In genomic region chr6:38715016-38715809, GRCh38 we compare ENCODE assay signal across 9 cellular contexts. TPM values are rescaled to one million over a fixed set of nuclear protein-coding genes. Genes with fewer than 3 reads are reported as not detected.
DNase-seq lines count a peak whose midpoint lies in the region; ATAC-seq, FAIRE-seq and TF ChIP-seq lines count a peak whose summit lies in the region.
"Had no signal": no experiment of that assay in that cellular context is flagged by ENCODE, and none has a peak within 500 bp of the region (broad histone marks: within the 10 kb centered on the region; RNA-seq: fewer than 3 reads in every experiment).

A gene with protein sequence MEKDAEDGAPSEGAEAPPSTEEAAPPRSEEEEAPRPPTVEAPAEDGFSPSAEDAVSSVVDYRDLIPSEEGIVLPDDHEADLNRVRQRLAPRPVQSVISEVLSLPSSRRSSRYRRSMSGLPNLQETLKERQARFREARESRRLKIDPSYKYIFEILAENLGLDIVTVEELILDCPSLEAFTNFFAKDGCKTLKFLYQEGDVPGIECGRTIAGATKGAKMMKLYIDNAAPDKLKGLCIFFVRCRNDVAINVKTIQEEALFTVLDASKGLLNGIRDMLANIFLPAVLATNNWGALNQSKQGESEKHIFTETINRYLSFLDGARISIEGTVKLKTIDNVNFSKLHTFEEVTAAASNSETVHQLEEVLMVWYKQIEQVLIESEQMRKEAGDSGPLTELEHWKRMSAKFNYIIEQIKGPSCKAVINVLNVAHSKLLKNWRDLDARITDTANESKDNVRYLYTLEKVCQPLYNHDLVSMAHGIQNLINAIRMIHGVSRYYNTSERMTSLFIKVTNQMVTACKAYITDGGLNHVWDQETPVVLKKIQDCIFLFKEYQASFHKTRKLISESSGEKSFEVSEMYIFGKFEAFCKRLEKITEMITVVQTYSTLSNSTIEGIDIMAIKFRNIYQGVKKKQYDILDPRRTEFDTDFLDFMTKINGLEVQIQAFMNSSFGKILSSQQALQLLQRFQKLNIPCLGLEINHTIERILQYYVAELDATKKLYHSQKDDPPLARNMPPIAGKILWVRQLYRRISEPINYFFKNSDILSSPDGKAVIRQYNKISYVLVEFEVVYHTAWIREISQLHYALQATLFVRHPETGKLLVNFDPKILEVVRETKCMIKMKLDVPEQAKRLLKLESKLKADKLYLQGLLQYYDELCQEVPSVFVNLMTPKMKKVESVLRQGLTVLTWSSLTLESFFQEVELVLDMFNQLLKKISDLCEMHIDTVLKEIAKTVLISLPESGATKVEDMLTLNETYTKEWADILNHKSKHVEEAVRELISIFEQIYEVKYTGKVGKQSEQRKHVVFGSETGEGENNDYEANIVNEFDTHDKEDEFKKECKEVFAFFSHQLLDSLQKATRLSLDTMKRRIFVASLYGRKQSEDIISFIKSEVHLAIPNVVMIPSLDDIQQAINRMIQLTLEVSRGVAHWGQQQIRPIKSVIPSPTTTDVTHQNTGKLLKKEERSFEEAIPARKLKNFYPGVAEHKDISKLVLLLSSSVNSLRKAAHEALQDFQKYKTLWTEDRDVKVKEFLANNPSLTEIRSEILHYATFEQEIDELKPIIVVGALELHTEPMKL (N-terminal part only) (plus strand): TSS chr6:38715311. CDS start chr6:38722810, 7,499 bp downstream.

- H3K27ac ChIP-seq in A673 (ENCODE audit: low read depth, low read length, poor library complexity, severe bottlenecking) (no peak within 1 kb of the TSS), HUES48 (ENCODE audit: low read depth, low read length) (no peak within 1 kb of the TSS)

- no peak for FAIRE-seq in RCC 7860 (lab: Jason Lieb, UNC)

- H3K9me3 ChIP-seq in A673 (ENCODE audit: low read depth, low read length, poor library complexity, severe bottlenecking) = no peaks in the 10 kb centered on the region
- no peaks in the 10 kb centered on the region for H3K9me3 ChIP-seq in HUES48 (ENCODE audit: control insufficient read depth, insufficient read depth, low read length)
- H3K9me3 ChIP-seq in mononuclear cell (ENCODE audit: low read depth, low read length) = no peaks in the 10 kb centered on the region

- intact Hi-C loops in A673 (cut with micrococcal nuclease; ENCODE audit: unreplicated experiment) = no loop called here

- H3K36me3 ChIP-seq in A673 (ENCODE audit: insufficient read depth, low read length, poor library complexity, severe bottlenecking) (no peaks in the 10 kb centered on the region), HUES48 (ENCODE audit: control insufficient read depth, insufficient read depth, low read length) (no peaks in the 10 kb centered on the region)

- no peak for TF ChIP-seq CTCF in A673 (conservative IDR thresholded peaks at IDR 0.05; ENCODE audit: low read depth, low read length)
- TF ChIP-seq CTCF in choroid plexus epithelial cell (conservative IDR thresholded peaks at IDR 0.05; ENCODE audit: low read depth, low read length) = no peak

- H3K4me3 ChIP-seq in A673 (ENCODE audit: low read depth, low read length, poor library complexity, severe bottlenecking) (peak within 1 kb of the TSS; percentile 29), HUES48 (ENCODE audit: low read depth, low read length) (peak within 1 kb of the TSS; percentile 56), choroid plexus epithelial cell (ENCODE audit: low read depth, low read length) (peak within 1 kb of the TSS; percentile 55), mononuclear cell (ENCODE audit: low read length) (peak within 1 kb of the TSS; percentile 16)

- CTCF ChIA-PET in A673 (lab: Charles Lee) = no interaction called here

- ATAC-seq in HG02970 (IDR thresholded peaks at IDR 0.05; ENCODE audit: low FRiP score, unreplicated experiment) = no peak
- ATAC-seq in GM18858 (IDR thresholded peaks at IDR 0.05; ENCODE audit: unreplicated experiment) = no peak

- DNase-seq in A673 (ENCODE audit: low spot score) = no peak
- no peak for DNase-seq in choroid plexus epithelial cell (ENCODE audit: low read depth)
- no peak for DNase-seq in NCI-H1092 (lab: John Stamatoyannopoulos, UW)
- no peak for DNase-seq in RCC 7860 (ENCODE audit: low spot score)
- DNase-seq: DMS79 had no signal

- H3K4me1 ChIP-seq in A673 (ENCODE audit: insufficient read depth, low read length, poor library complexity, severe bottlenecking) (peaks cover 13% of the 10 kb centered on the region), HUES48 (ENCODE audit: control insufficient read depth, insufficient read depth, low read length) (peaks cover 10% of the 10 kb centered on the region), mononuclear cell (ENCODE audit: insufficient read depth, low read length) (peaks cover 20% of the 10 kb centered on the region)

- no peak within 1 kb of the TSS for H3K9ac ChIP-seq in HUES48 (ENCODE audit: low read depth, low read length)

- POLR2A ChIA-PET in A673 (lab: Charles Lee; ENCODE audit: low non-redundant PET) = no interaction called here

- BruUV-seq in A673 (replicated peaks; lab: Mats Ljungman, UMichigan) = no TSS peak

- H3K27me3 ChIP-seq in A673 (replicated peaks; ENCODE audit: insufficient read depth, low read depth, low read length, poor library complexity) (peaks cover 33% of the 10 kb centered on the region), HUES48 (ENCODE audit: control insufficient read depth, insufficient read depth, low read length) (peaks cover 40% of the 10 kb centered on the region), mononuclear cell (ENCODE audit: insufficient read depth, low read length) (peaks cover 54% of the 10 kb centered on the region)

RNA-seq across cellular contexts. Expression of the gene that starts here (rescaled TPM):
- total RNA-seq in A673 (2021) = not detected in 2 replicates
- total RNA-seq in mononuclear cell = 0.10 TPM
